In genomic region chr10:93598157-93598556, GRCh38 we compare ENCODE assay signal across 26 cellular contexts. TPM values are rescaled to one million over a fixed set of nuclear protein-coding genes. Genes with fewer than 3 reads are reported as not detected.
"Had no signal": no experiment of that assay in that cellular context is flagged by ENCODE, and none has a peak within 500 bp of the region (broad histone marks: within the 10 kb centered on the region; RNA-seq: fewer than 3 reads in every experiment).

No MANE protein-coding gene starts in this region.

- ATAC-seq: left cardiac atrium, lower lobe of right lung had no signal

- H3K9me3 Mint-ChIP-seq: activated B cell treated with CpG ODN at 0.5 μM for 24 hours; activated CD4-positive, alpha-beta memory T cell treated with anti-CD3 and anti-CD28 coated beads for 36 hours; activated naive CD8-positive, alpha-beta T cell treated with anti-CD3 and anti-CD28 coated beads for 36 hours; immature natural killer cell; nephron had no signal

- H3K27ac Mint-ChIP-seq: activated B cell treated with CpG ODN at 0.5 μM for 24 hours; activated CD4-positive, alpha-beta memory T cell treated with anti-CD3 and anti-CD28 coated beads for 36 hours; activated naive CD8-positive, alpha-beta T cell treated with anti-CD3 and anti-CD28 coated beads for 36 hours; immature natural killer cell; nephron had no signal

- H3K27ac ChIP-seq: dorsolateral prefrontal cortex, epithelial cell of prostate, lower lobe of right lung, parathyroid adenoma, sigmoid colon, tibial artery had no signal

- H3K4me1 Mint-ChIP-seq: activated B cell treated with CpG ODN at 0.5 μM for 24 hours; activated naive CD8-positive, alpha-beta T cell treated with anti-CD3 and anti-CD28 coated beads for 36 hours; immature natural killer cell had no signal

- DNase-seq: activated B cell treated with CpG ODN at 0.5 μM for 24 hours; activated CD4-positive, alpha-beta memory T cell treated with anti-CD3 and anti-CD28 coated beads for 36 hours; activated CD4-positive, alpha-beta T cell treated with anti-CD3 and anti-CD28 coated beads for 4 hours; activated naive CD4-positive, alpha-beta T cell; activated naive CD8-positive, alpha-beta T cell treated with anti-CD3 and anti-CD28 coated beads for 36 hours; activated T-cell treated with anti-CD3 and anti-CD28 coated beads for 4 hours; amygdala; caudate nucleus; dorsolateral prefrontal cortex; immature natural killer cell; left cardiac atrium; lower lobe of right lung; midbrain; sigmoid colon; stimulated activated CD4-positive, alpha-beta T cell treated with anti-CD3 and anti-CD28 coated beads, Interleukin-1b, Interleukin-23, amount 100 ng/mL, for 48 hours; stimulated activated naive CD4-positive, alpha-beta T cell treated with Interleukin-2 at 50 U/mL for 16 hours; substantia nigra; T-helper 1 cell; T-helper 9 cell; tibial artery had no signal

- H3K9ac ChIP-seq: parathyroid adenoma had no signal

- H3K36me3 ChIP-seq: lower lobe of right lung, sigmoid colon, tibial artery had no signal

- H3K4me3 Mint-ChIP-seq: activated B cell treated with CpG ODN at 0.5 μM for 24 hours; activated CD4-positive, alpha-beta memory T cell treated with anti-CD3 and anti-CD28 coated beads for 36 hours; activated naive CD8-positive, alpha-beta T cell treated with anti-CD3 and anti-CD28 coated beads for 36 hours; immature natural killer cell; nephron had no signal

- H2AFZ ChIP-seq: parathyroid adenoma had no signal

- H3K4me1 ChIP-seq: parathyroid adenoma had no signal

- H3K4me3 ChIP-seq: dorsolateral prefrontal cortex, lower lobe of right lung, sigmoid colon, tibial artery had no signal

- H3K9me3 ChIP-seq: lower lobe of right lung, sigmoid colon, tibial artery had no signal

- H3K79me2 ChIP-seq: parathyroid adenoma had no signal

- H3K36me3 Mint-ChIP-seq: activated CD4-positive, alpha-beta memory T cell treated with anti-CD3 and anti-CD28 coated beads for 36 hours; activated naive CD8-positive, alpha-beta T cell treated with anti-CD3 and anti-CD28 coated beads for 36 hours; immature natural killer cell had no signal

RNA-seq across cellular contexts. Expression of gene RBP4, which starts 2.9 kb away (rescaled TPM):
- total RNA-seq: activated B cell treated with CpG ODN at 0.5 μM for 24 hours; activated CD4-positive, alpha-beta memory T cell treated with anti-CD3 and anti-CD28 coated beads for 36 hours; activated naive CD8-positive, alpha-beta T cell treated with anti-CD3 and anti-CD28 coated beads for 36 hours; fibroblast of lung had no signal
- polyA plus RNA-seq: immature natural killer cell had no signal

RNA-seq across cellular contexts. Expression of gene PDE6C, which starts 14.2 kb away (rescaled TPM):
- total RNA-seq: activated B cell treated with CpG ODN at 0.5 μM for 24 hours; activated CD4-positive, alpha-beta memory T cell treated with anti-CD3 and anti-CD28 coated beads for 36 hours; activated naive CD8-positive, alpha-beta T cell treated with anti-CD3 and anti-CD28 coated beads for 36 hours; fibroblast of lung; frontal cortex; left cardiac atrium; lower lobe of right lung; sigmoid colon; urinary bladder had no signal
- polyA plus RNA-seq: fibroblast of lung, immature natural killer cell, sigmoid colon had no signal

RNA-seq across cellular contexts. Expression of gene FFAR4, which starts 31.7 kb away (rescaled TPM):
- total RNA-seq: activated B cell treated with CpG ODN at 0.5 μM for 24 hours; activated CD4-positive, alpha-beta memory T cell treated with anti-CD3 and anti-CD28 coated beads for 36 hours; activated naive CD8-positive, alpha-beta T cell treated with anti-CD3 and anti-CD28 coated beads for 36 hours; fibroblast of lung; frontal cortex had no signal
- polyA plus RNA-seq: fibroblast of lung, immature natural killer cell had no signal
